8 cellular contexts compared by ENCODE assay signal in the genomic region with DNA sequence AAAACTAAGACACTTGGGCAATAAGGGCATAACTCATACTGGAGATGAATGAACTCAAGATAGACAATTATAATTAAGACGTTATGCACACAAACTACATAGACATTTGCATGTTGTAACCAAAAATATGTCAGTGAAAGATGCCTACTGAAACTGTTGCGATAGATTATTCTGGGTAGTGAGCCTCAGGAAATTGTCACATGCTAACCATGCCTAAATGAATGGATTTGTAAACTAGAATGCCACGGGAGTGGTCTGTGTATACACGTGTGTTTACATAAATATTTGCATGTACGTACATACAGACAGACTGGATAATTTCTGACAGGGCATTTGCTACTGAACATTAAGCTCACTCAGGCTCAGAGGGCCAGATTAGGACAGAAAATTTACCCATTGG. TPM values are rescaled to one million over a fixed set of nuclear protein-coding genes. Genes with fewer than 3 reads are reported as not detected.
DNase-seq lines count a peak whose midpoint lies in the region; ATAC-seq and TF ChIP-seq lines count a peak whose summit lies in the region.

No MANE protein-coding gene starts in this region.

- peaks cover 48% of the 10 kb centered on the region for H3K4me1 ChIP-seq in DOHH2 (ENCODE audit: control insufficient read depth, low read length)
- peaks cover 0 to 9% (median 2%) of the 10 kb centered on the region in 4 donors for H3K4me1 ChIP-seq in Peyer's patch

- TF ChIP-seq POLR2A in Peyer's patch (IDR thresholded peaks at IDR 0.05): no peak

- H3K9me3 ChIP-seq in DOHH2 (ENCODE audit: control insufficient read depth, insufficient read depth, low read length) (no peaks in the 10 kb centered on the region), Peyer's patch (no peaks in the 10 kb centered on the region)

- H3K27me3 ChIP-seq in DOHH2 (ENCODE audit: control insufficient read depth, low read length): no peaks in the 10 kb centered on the region
- H3K27me3 ChIP-seq in HL-60 (ENCODE audit: insufficient read depth, poor library complexity, severe bottlenecking): no peaks in the 10 kb centered on the region
- H3K27me3 ChIP-seq in Peyer's patch: no peaks in the 10 kb centered on the region

- ATAC-seq in GM19395 (IDR thresholded peaks at IDR 0.05; ENCODE audit: unreplicated experiment) (peak; percentile 29), HG03196 (IDR thresholded peaks at IDR 0.05; ENCODE audit: unreplicated experiment) (no peak), HG02970 (IDR thresholded peaks at IDR 0.05; ENCODE audit: low FRiP score, unreplicated experiment) (no peak)

- H4K20me1 ChIP-seq in DOHH2 (ENCODE audit: control insufficient read depth, insufficient read depth, low read depth, low read length): no peaks in the 10 kb centered on the region

- peak overlapping the region; percentile 85 for H3K4me3 ChIP-seq in DOHH2 (ENCODE audit: low read length)
- H3K4me3 ChIP-seq in HL-60 (replicated peaks; ENCODE audit: insufficient read depth, low read length): peak overlapping the region; percentile 72
- H3K4me3 ChIP-seq in Peyer's patch: peak overlapping the region in 1 of 4 donors; percentile 70

- peaks cover 29% of the 10 kb centered on the region for H3K79me2 ChIP-seq in DOHH2 (ENCODE audit: control insufficient read depth, low read length)

- H3K27ac ChIP-seq in DOHH2 (ENCODE audit: low read depth, low read length): peak overlapping the region; percentile 87
- no peak overlapping the region for H3K27ac ChIP-seq in HL-60 (replicated peaks)
- no peak overlapping the region for H3K27ac ChIP-seq in Peyer's patch

- TF ChIP-seq CTCF in DOHH2 (IDR thresholded peaks at IDR 0.05; ENCODE audit: low read depth, low read length, poor library complexity, severe bottlenecking) (no peak), HL-60 (IDR thresholded peaks at IDR 0.05; ENCODE audit: insufficient read depth, low read length) (no peak), Peyer's patch (IDR thresholded peaks at IDR 0.05) (no peak)

- peaks cover 34% of the 10 kb centered on the region for H3F3A ChIP-seq in DOHH2 (ENCODE audit: control insufficient read depth, insufficient read depth)

- H3K36me3 ChIP-seq in DOHH2 (ENCODE audit: control insufficient read depth, low read length): peaks cover 23% of the 10 kb centered on the region
- H3K36me3 ChIP-seq in Peyer's patch: peaks cover 0 to 1% (median 0%) of the 10 kb centered on the region in 3 donors

- DNase-seq in HL-60 (ENCODE audit: low read depth in 1 of 2, low spot score in 1 of 2): no peak
- DNase-seq in fibroblast of gingiva (ENCODE audit: low read depth): peak; percentile 71
- DNase-seq in Peyer's patch: no peak
- DNase-seq in NCI-H345 (lab: John Stamatoyannopoulos, UW): no peak

- H3K4me2 ChIP-seq in DOHH2 (ENCODE audit: low read length): peak overlapping the region; percentile 95

- no peaks in the 10 kb centered on the region for H3K9me2 ChIP-seq in DOHH2 (replicated peaks; ENCODE audit: control insufficient read depth, low read length)

RNA-seq across cellular contexts. Expression of a gene that starts 1.2 kb away (rescaled TPM):
- total RNA-seq in Peyer's patch: 1 to 10 TPM in 3 of 4 donors, not detected in 1; 1.6 to 9.9 (median 3.9) TPM

RNA-seq across cellular contexts. Expression of a gene that starts 17.7 kb away (rescaled TPM):
- 10 to 100 TPM in 3 of 4 donors, 1 to 10 TPM in 1; 7.9 to 30.5 (median 17.6) TPM for total RNA-seq in Peyer's patch
